In the genomic region with DNA sequence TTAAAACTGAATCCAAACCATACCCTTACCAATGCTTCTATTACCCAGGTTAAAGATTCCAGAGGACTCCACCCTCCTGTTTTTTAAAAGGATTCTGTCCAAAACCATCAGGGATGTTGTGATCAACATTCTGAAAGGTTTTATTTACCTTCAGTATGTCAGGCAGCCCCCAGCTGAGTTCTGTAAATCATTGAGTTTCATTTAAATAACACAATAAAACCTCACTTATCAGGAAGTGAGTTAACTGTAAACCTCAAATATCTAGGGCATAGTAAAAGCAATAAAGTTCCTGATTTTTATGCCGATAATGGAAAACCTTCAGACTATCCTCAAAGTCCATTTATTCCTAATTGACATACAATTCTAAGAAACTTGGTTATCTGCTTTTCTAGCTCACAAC, we compare ENCODE assay signal across 33 cellular contexts.
"Had no signal": no experiment of that assay in that cellular context is flagged by ENCODE, and none has a peak within 500 bp of the region (broad histone marks: within the 10 kb centered on the region; RNA-seq: fewer than 3 reads in every experiment).

No MANE protein-coding gene starts in this region.

- H3K27me3 ChIP-seq: adrenal gland, body of pancreas, esophagus muscularis mucosa, foreskin keratinocyte, gastrocnemius medialis, heart left ventricle had no signal

- ATAC-seq: activated CD4-positive, CD25-positive, alpha-beta regulatory T cell treated with anti-CD3 and anti-CD28 coated beads, Interleukin-2, amount 50 U/mL, for 24 hours; activated CD8-positive, alpha-beta T cell treated with anti-CD3 and anti-CD28 coated beads for 36 hours; activated naive CD8-positive, alpha-beta T cell treated with anti-CD3 and anti-CD28 coated beads, Interleukin-2, amount 50 U/mL, for 24 hours; activated T-cell treated with anti-CD3 and anti-CD28 coated beads, Interleukin-2, amount 50 U/mL, for 4 hours; body of pancreas; effector memory CD8-positive, alpha-beta T cell; foreskin keratinocyte; gastrocnemius medialis; heart left ventricle; T-helper 17 cell had no signal

- H3K4me1 ChIP-seq: adrenal gland, body of pancreas, foreskin keratinocyte, gastrocnemius medialis, heart left ventricle had no signal

- H3K27ac ChIP-seq: adrenal gland, body of pancreas, esophagus muscularis mucosa, foreskin keratinocyte, gastrocnemius medialis, heart left ventricle, WERI-Rb-1 had no signal

- H3K27me3 Mint-ChIP-seq: activated B cell treated with CpG ODN at 0.5 μM for 24 hours; activated CD8-positive, alpha-beta T cell treated with anti-CD3 and anti-CD28 coated beads for 36 hours; activated naive CD4-positive, alpha-beta T cell treated with anti-CD3 and anti-CD28 coated beads, Interleukin-2, amount 50 U/mL, for 24 hours; activated naive CD8-positive, alpha-beta T cell treated with anti-CD3 and anti-CD28 coated beads for 36 hours; activated naive CD8-positive, alpha-beta T cell treated with anti-CD3 and anti-CD28 coated beads, Interleukin-2, amount 50 U/mL, for 24 hours; effector memory CD8-positive, alpha-beta T cell; T-helper 17 cell had no signal

- H3K9me3 Mint-ChIP-seq: activated CD8-positive, alpha-beta T cell treated with anti-CD3 and anti-CD28 coated beads for 36 hours; activated naive CD4-positive, alpha-beta T cell treated with anti-CD3 and anti-CD28 coated beads for 36 hours; activated naive CD8-positive, alpha-beta T cell treated with anti-CD3 and anti-CD28 coated beads for 36 hours; activated T-helper 2 cell treated with anti-CD3 and anti-CD28 coated beads, Interferon-gamma antibody, Interleukin-2, Interleukin-4, amounts not matched to agents 10 μg/mL and 5 μg/mL and 100 μg/mL, durations not matched to agents 14 hours and 24 hours and 36 hours; T-helper 2 cell treated with Interferon-gamma antibody and Interleukin-4, amounts not matched to agents 5 μg/mL and 100 μg/mL, for 36 hours had no signal

- H3K4me1 Mint-ChIP-seq: activated B cell treated with CpG ODN at 0.5 μM for 24 hours; activated naive CD4-positive, alpha-beta T cell treated with anti-CD3 and anti-CD28 coated beads, Interleukin-2, amount 50 U/mL, for 24 hours; activated naive CD8-positive, alpha-beta T cell treated with anti-CD3 and anti-CD28 coated beads for 36 hours; activated naive CD8-positive, alpha-beta T cell treated with anti-CD3 and anti-CD28 coated beads, Interleukin-2, amount 50 U/mL, for 24 hours had no signal

- DNase-seq: activated B cell treated with CpG ODN at 0.5 μM for 24 hours; activated CD4-positive, alpha-beta T cell treated with anti-CD3 and anti-CD28 coated beads for 48 hours; activated CD4-positive, alpha-beta T cell treated with anti-CD3 and anti-CD28 coated beads, Interleukin-2, amount 50 U/mL, for 1 hour; activated CD4-positive, alpha-beta T cell treated with anti-CD3 and anti-CD28 coated beads, Interleukin-2, amount 50 U/mL, for 48 hours; activated CD8-positive, alpha-beta memory T cell treated with anti-CD3 and anti-CD28 coated beads for 24 hours; activated CD8-positive, alpha-beta T cell treated with anti-CD3 and anti-CD28 coated beads for 36 hours; activated effector memory CD4-positive, alpha-beta T cell treated with anti-CD3 and anti-CD28 coated beads, Interleukin-2, amount 50 U/mL, for 16 hours; activated naive CD4-positive, alpha-beta T cell treated with anti-CD3 and anti-CD28 coated beads for 36 hours; activated naive CD8-positive, alpha-beta T cell treated with anti-CD3 and anti-CD28 coated beads for 36 hours; activated naive CD8-positive, alpha-beta T cell treated with anti-CD3 and anti-CD28 coated beads, Interleukin-2, amount 50 U/mL, for 24 hours; activated T-cell treated with anti-CD3 and anti-CD28 coated beads, Interleukin-2, amount 50 U/mL, for 4 hours; adrenal gland; amygdala; aorta; body of pancreas; caudate nucleus; cortex of kidney; dermis blood vessel endothelial cell; effector CD4-positive, alpha-beta T cell; effector memory CD8-positive, alpha-beta T cell; erythroblast; foreskin keratinocyte; gastrocnemius medialis; glutamatergic neuron; heart left ventricle; T-helper 17 cell; T1000; WERI-Rb-1 had no signal

- H3K36me3 Mint-ChIP-seq: activated naive CD4-positive, alpha-beta T cell treated with anti-CD3 and anti-CD28 coated beads, Interleukin-2, amount 50 U/mL, for 24 hours; activated naive CD8-positive, alpha-beta T cell treated with anti-CD3 and anti-CD28 coated beads for 36 hours had no signal

- H3K4me3 ChIP-seq: adrenal gland, body of pancreas, esophagus muscularis mucosa, gastrocnemius medialis, heart left ventricle had no signal

- H3K4me3 Mint-ChIP-seq: activated B cell treated with CpG ODN at 0.5 μM for 24 hours; activated CD8-positive, alpha-beta T cell treated with anti-CD3 and anti-CD28 coated beads for 36 hours; activated naive CD4-positive, alpha-beta T cell treated with anti-CD3 and anti-CD28 coated beads for 36 hours; activated naive CD4-positive, alpha-beta T cell treated with anti-CD3 and anti-CD28 coated beads, Interleukin-2, amount 50 U/mL, for 24 hours; activated naive CD8-positive, alpha-beta T cell treated with anti-CD3 and anti-CD28 coated beads for 36 hours; activated naive CD8-positive, alpha-beta T cell treated with anti-CD3 and anti-CD28 coated beads, Interleukin-2, amount 50 U/mL, for 24 hours; activated T-cell treated with anti-CD3 and anti-CD28 coated beads, Interleukin-2, amount 50 U/mL, for 4 hours; effector memory CD8-positive, alpha-beta T cell; T-helper 17 cell; T-helper 2 cell treated with Interferon-gamma antibody and Interleukin-4, amounts not matched to agents 5 μg/mL and 100 μg/mL, for 36 hours had no signal

- H3K36me3 ChIP-seq: adrenal gland, esophagus muscularis mucosa, gastrocnemius medialis, heart left ventricle, WERI-Rb-1 had no signal

- H3K27ac Mint-ChIP-seq: activated B cell treated with CpG ODN at 0.5 μM for 24 hours; activated CD8-positive, alpha-beta T cell treated with anti-CD3 and anti-CD28 coated beads for 36 hours; activated naive CD4-positive, alpha-beta T cell treated with anti-CD3 and anti-CD28 coated beads for 36 hours; activated naive CD4-positive, alpha-beta T cell treated with anti-CD3 and anti-CD28 coated beads, Interleukin-2, amount 50 U/mL, for 24 hours; activated naive CD8-positive, alpha-beta T cell treated with anti-CD3 and anti-CD28 coated beads for 36 hours; activated naive CD8-positive, alpha-beta T cell treated with anti-CD3 and anti-CD28 coated beads, Interleukin-2, amount 50 U/mL, for 24 hours; activated T-helper 2 cell treated with anti-CD3 and anti-CD28 coated beads, Interferon-gamma antibody, Interleukin-2, Interleukin-4, amounts not matched to agents 10 μg/mL and 5 μg/mL and 100 μg/mL, durations not matched to agents 14 hours and 24 hours and 36 hours; effector memory CD8-positive, alpha-beta T cell; T-helper 17 cell; T-helper 2 cell treated with Interferon-gamma antibody and Interleukin-4, amounts not matched to agents 5 μg/mL and 100 μg/mL, for 36 hours had no signal

- H3K9me3 ChIP-seq: adrenal gland, body of pancreas, esophagus muscularis mucosa, gastrocnemius medialis, heart left ventricle had no signal
